In genomic region chr10:87591589-87591886, GRCh38 we compare ENCODE assay signal across 18 cellular contexts.
"Had no signal": no experiment of that assay in that cellular context is flagged by ENCODE, and none has a peak within 500 bp of the region (broad histone marks: within the 10 kb centered on the region; RNA-seq: fewer than 3 reads in every experiment).

No MANE protein-coding gene starts in this region.

- DNase-seq: foreskin melanocyte; head of caudate nucleus; hippocampal formation; islet precursor cell; left ventricle myocardium inferior; natural killer cell; posterior cingulate gyrus; stimulated activated CD4-positive, alpha-beta T cell treated with anti-CD3 and anti-CD28 coated beads, Interleukin-12 subunit alpha, Interleukin-12 subunit beta, amount 100 ng/mL, for 4 hours; stimulated activated CD4-positive, alpha-beta T cell treated with anti-CD3 and anti-CD28 coated beads, Interleukin-2, amount 100 ng/mL, for 48 hours; stimulated activated naive CD4-positive, alpha-beta T cell treated with Interleukin-2 at 50 U/mL for 16 hours; thyroid gland; upper lobe of right lung had no signal

- H3K27me3 ChIP-seq: right atrium auricular region, suprapubic skin, thyroid gland, upper lobe of right lung, vagina had no signal

- H3K4me1 Mint-ChIP-seq: natural killer cell, neural crest cell had no signal

- H3K27ac ChIP-seq: left ventricle myocardium inferior, right atrium auricular region, suprapubic skin, thyroid gland, upper lobe of right lung, vagina had no signal

- H3K27ac Mint-ChIP-seq: dendritic cell treated with granulocyte-macrophage colony-stimulating factor and Interleukin-4, amounts not matched to agents 40 ng/mL and 50 ng/mL, for 4 days; natural killer cell had no signal

- H3K4me3 Mint-ChIP-seq: dendritic cell treated with granulocyte-macrophage colony-stimulating factor and Interleukin-4, amounts not matched to agents 40 ng/mL and 50 ng/mL, for 4 days; natural killer cell; neural crest cell had no signal

- H3K9me3 ChIP-seq: left ventricle myocardium inferior, right atrium auricular region, suprapubic skin, thyroid gland, upper lobe of right lung, vagina had no signal

- H3K4me3 ChIP-seq: left ventricle myocardium inferior, lung, right atrium auricular region, suprapubic skin, thyroid gland, upper lobe of right lung, vagina had no signal

- H3K9me3 Mint-ChIP-seq: dendritic cell treated with granulocyte-macrophage colony-stimulating factor and Interleukin-4, amounts not matched to agents 40 ng/mL and 50 ng/mL, for 4 days; natural killer cell; neural crest cell had no signal

- H3K27me3 Mint-ChIP-seq: dendritic cell treated with granulocyte-macrophage colony-stimulating factor and Interleukin-4, amounts not matched to agents 40 ng/mL and 50 ng/mL, for 4 days had no signal

- ATAC-seq: upper lobe of right lung had no signal

- H3K36me3 Mint-ChIP-seq: natural killer cell had no signal

- H3K36me3 ChIP-seq: left ventricle myocardium inferior, right atrium auricular region, suprapubic skin, thyroid gland, upper lobe of right lung, vagina had no signal

- H3K4me1 ChIP-seq: vagina had no signal
